In genomic region chr20:25470045-25470444, GRCh38 we compare ENCODE assay signal across 8 cellular contexts.
DNase-seq lines count a peak whose midpoint lies in the region; ATAC-seq and TF ChIP-seq lines count a peak whose summit lies in the region.

No MANE protein-coding gene starts in this region.

- no peak overlapping the region for H3K27ac ChIP-seq in heart right ventricle
- H3K27ac ChIP-seq in right atrium auricular region, result no peak overlapping the region

- H3K9me3 ChIP-seq in heart right ventricle (no peaks in the 10 kb centered on the region), right atrium auricular region (no peaks in the 10 kb centered on the region)

- H3K27me3 ChIP-seq in heart right ventricle (no peaks in the 10 kb centered on the region), right atrium auricular region (no peaks in the 10 kb centered on the region)

- intact Hi-C loops in heart right ventricle (cut with DNase I), result no loop called here

- H3K4me3 ChIP-seq in heart right ventricle (no peak overlapping the region), right atrium auricular region (no peak overlapping the region)

- H3K4me1 ChIP-seq in heart right ventricle (peaks cover 0 to 1% (median 0%) of the 10 kb centered on the region in 9 donors), right atrium auricular region (peaks cover 0 to 4% of the 10 kb centered on the region in 2 donors)

- TF ChIP-seq CTCF in heart right ventricle (IDR thresholded peaks at IDR 0.05) (peak in 7 of 9 donors; percentile 8 to 50 (median 35)), right atrium auricular region (IDR thresholded peaks at IDR 0.05) (peak in 1 of 2 donors; percentile 41)

- peaks cover 0 to 22% (median 0%) of the 10 kb centered on the region in 9 donors for H3K36me3 ChIP-seq in heart right ventricle
- H3K36me3 ChIP-seq in right atrium auricular region, result peaks cover 6% of the 10 kb centered on the region

- WGBS in heart right ventricle, 2 donors, result 78 to 82% methylated on average over 13 of the region's 13 CpGs

- DNase-seq in heart right ventricle (no peak), right atrium auricular region (ENCODE audit: low spot score) (no peak), SW480 (ENCODE audit: low spot score) (peak; percentile 25), ecto neural progenitor cell (ENCODE audit: low spot score) (peak; percentile 54)
- DNase-seq in stimulated activated CD4-positive, alpha-beta T cell treated with anti-CD3 and anti-CD28 coated beads, Interleukin-12 subunit alpha, Interleukin-12 subunit beta, amount 100 ng/mL, for 48 hours (ENCODE audit: low read depth in 2 of 3, low spot score in 1 of 3), result peak; percentile 3 to 24 (median 16)

- ATAC-seq in heart right ventricle, result no peak
- peak; percentile 59 for ATAC-seq in HG03439 (IDR thresholded peaks at IDR 0.05; ENCODE audit: unreplicated experiment)
- ATAC-seq in GM21786 (IDR thresholded peaks at IDR 0.05; ENCODE audit: unreplicated experiment), result no peak
- no peak for ATAC-seq in HG03280 (IDR thresholded peaks at IDR 0.05; ENCODE audit: unreplicated experiment)

Comparison
In these comparisons a context has a peak if more than half of its experiments do, and no peak if none do; other contexts are left out.
1. DNase-seq: peak in SW480 (single experiment), ecto neural progenitor cell (single experiment) and stimulated activated CD4-positive, alpha-beta T cell treated with anti-CD3 and anti-CD28 coated beads, Interleukin-12 subunit alpha, Interleukin-12 subunit beta, amount 100 ng/mL, for 48 hours (3 of 3); none in heart right ventricle (0 of 2) and right atrium auricular region (single experiment).